ENCODE assay signal across 8 cellular contexts in genomic region chr10:62732841-62733653, GRCh38.
DNase-seq lines count a peak whose midpoint lies in the region; ATAC-seq and TF ChIP-seq lines count a peak whose summit lies in the region.

No MANE protein-coding gene starts in this region.

- no peaks in the 10 kb centered on the region for H3K27me3 Mint-ChIP-seq in T-cell

- TF ChIP-seq CTCF in cardiac fibroblast (IDR thresholded peaks at IDR 0.05; ENCODE audit: low read depth, low read length): no peak

- peak; percentile 68 for ATAC-seq in GM19025 (IDR thresholded peaks at IDR 0.05; ENCODE audit: low read depth, unreplicated experiment)
- ATAC-seq in HG03060 (IDR thresholded peaks at IDR 0.05; ENCODE audit: low read depth, unreplicated experiment): peak; percentile 71
- peak; percentile 92 to 93 (median 93) for ATAC-seq in T-cell (replicated peaks in 1 of 4)

- no peak overlapping the region for H3K27ac Mint-ChIP-seq in T-cell

- DNase-seq in T-cell (peak; percentile 4 to 76 (median 46)), cardiac fibroblast (ENCODE audit: low read depth in 2 of 2) (peak; percentile 3 to 56), NCI-H1048 (lab: John Stamatoyannopoulos, UW) (no peak), NCI-H1417 (lab: John Stamatoyannopoulos, UW) (no peak), ureter (ENCODE audit: low spot score) (no peak)
- DNase-seq in stimulated activated CD8-positive, alpha-beta memory T cell treated with anti-CD3 and anti-CD28 coated beads, Interleukin-15, amount 100 ng/mL, for 48 hours (ENCODE audit: low read depth in 2 of 2): peak; percentile 42 to 48

- no peak overlapping the region for H3K4me3 ChIP-seq in cardiac fibroblast (replicated peaks in 1 of 2; ENCODE audit: low read depth in 2 of 2, low read length in 2 of 2)

- no peaks in the 10 kb centered on the region for H3K36me3 Mint-ChIP-seq in T-cell

- H3K4me1 Mint-ChIP-seq in T-cell: peaks cover 0 to 20% (median 14%) of the 10 kb centered on the region in 3 donors

- peak overlapping the region in 1 of 3 donors; percentile 49 for H3K4me3 Mint-ChIP-seq in T-cell

- H3K9me3 Mint-ChIP-seq in T-cell: no peaks in the 10 kb centered on the region

- POLR2A ChIA-PET in T-cell (lab: Charles Lee): interaction anchor here (1.1 to 1.5 kb wide), 2 partner anchors 70 to 78 kb away, joined by 3 to 5 read pairs; no protein-coding TSS in a partner anchor

- CTCF ChIA-PET in T-cell (lab: Charles Lee): interaction anchor here (0.6 to 2.0 kb wide), 14 partner anchors 13 to 139 kb away, joined by 3 to 13 read pairs (median 4); partner anchors contain the start of gene ADO (in 1 of the 2)

Comparison
In these comparisons a context has a peak if more than half of its experiments do, and no peak if none do; other contexts are left out.
1. DNase-seq: peak in T-cell (34 of 34), cardiac fibroblast (2 of 2) and stimulated activated CD8-positive, alpha-beta memory T cell treated with anti-CD3 and anti-CD28 coated beads, Interleukin-15, amount 100 ng/mL, for 48 hours (2 of 2); none in NCI-H1048 (single experiment), NCI-H1417 (0 of 3) and ureter (single experiment).
2. Peak in every context shown above with its lines, with median percentiles within 50 percentile points of each other: ATAC-seq.